In the genomic region with DNA sequence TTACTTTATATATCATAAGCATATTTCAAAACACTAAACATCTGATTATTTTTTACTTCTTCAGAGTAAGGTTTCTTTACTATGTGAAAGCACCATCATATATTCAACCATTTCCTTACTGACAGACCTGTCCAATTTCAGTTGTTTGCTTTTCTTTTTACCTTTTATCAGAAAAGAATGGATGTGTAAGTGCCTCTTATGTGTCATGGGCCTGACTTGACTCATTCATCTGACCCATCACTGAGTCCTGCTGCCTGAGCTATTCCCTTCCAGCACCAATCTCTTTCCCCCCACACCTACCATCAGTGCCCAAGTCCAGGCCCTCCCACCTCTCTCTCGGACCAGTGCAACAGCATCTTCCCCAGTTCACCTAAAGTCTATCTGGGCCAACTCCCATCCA, we compare ENCODE assay signal across 24 cellular contexts. TPM values are rescaled to one million over a fixed set of nuclear protein-coding genes. Genes with fewer than 3 reads are reported as not detected.
DNase-seq lines count a peak whose midpoint lies in the region; ATAC-seq, FAIRE-seq and TF ChIP-seq lines count a peak whose summit lies in the region.
"Had no signal": no experiment of that assay in that cellular context is flagged by ENCODE, and none has a peak within 500 bp of the region (broad histone marks: within the 10 kb centered on the region; RNA-seq: fewer than 3 reads in every experiment).

No MANE protein-coding gene starts in this region.

- TF ChIP-seq CTCF in PC-3 (conservative IDR thresholded peaks at IDR 0.05; ENCODE audit: low read depth, low read length), result no peak
- TF ChIP-seq CTCF in bronchial epithelial cell (IDR thresholded peaks at IDR 0.05; ENCODE audit: insufficient read depth, low read length, severe bottlenecking), result no peak
- no peak for TF ChIP-seq CTCF in foreskin keratinocyte (conservative IDR thresholded peaks at IDR 0.05)

- DNase-seq in DMS53 (lab: John Stamatoyannopoulos, UW), result peak; percentile 28
- no peak for DNase-seq in DMS53 treated with DMSO at 0.1 percent for 48 hours (lab: John Stamatoyannopoulos, UW; ENCODE audit: unreplicated experiment)
- peak; percentile 62 for DNase-seq in PC-3
- DNase-seq in bronchial epithelial cell (ENCODE audit: low read depth), result peak; percentile 52
- no peak for DNase-seq in foreskin keratinocyte
- no peak for DNase-seq in GM23248
- no peak for DNase-seq in activated CD4-positive, alpha-beta T cell treated with anti-CD3 and anti-CD28 coated beads, Interleukin-2, amount 50 U/mL, for 4 hours
- DNase-seq in HuH-7.5 (ENCODE audit: low spot score), result no peak
- DNase-seq: AML-193; CD4-positive, alpha-beta T cell; CD8-positive, alpha-beta T cell; DMS 273 treated with DMSO at 0.1 percent for 48 hours; DMS153; DMS79; DND-41; EL; GF-D8 had no signal

- 0 out of 2 replicates have a peak, but pooled peaks cover 6% of the 10 kb centered on the region for H3K4me1 ChIP-seq in PC-3 (ENCODE audit: insufficient read depth, low read length)
- H3K4me1 ChIP-seq in foreskin keratinocyte, result no peaks in the 10 kb centered on the region
- H3K4me1 ChIP-seq in GM23248 (ENCODE audit: insufficient read depth), result peaks cover 6% of the 10 kb centered on the region; the same call in 1 of the 2 replicates
- H3K4me1 ChIP-seq: A549 had no signal

- intact Hi-C loops in PC-3 (cut with micrococcal nuclease), result no loop called here

- WGBS in GM23248 (ENCODE audit: low coverage in 1 of 2, low lambda C conversion rate in 2 of 2, missing lambda C conversion rate in 2 of 2), 2 experiments, result 88 to 100% methylated on average over 1 of the region's 1 CpG

- no peaks in the 10 kb centered on the region for H3K9me2 ChIP-seq in PC-3 (replicated peaks; ENCODE audit: low read length)
- no peaks in the 10 kb centered on the region for H3K9me2 ChIP-seq in GM23248 (ENCODE audit: insufficient read depth)

- H3K4me3 ChIP-seq in PC-3 (ENCODE audit: low read length) (no peak overlapping the region), bronchial epithelial cell (ENCODE audit: low read depth, low read length) (no peak overlapping the region), GM23248 (no peak overlapping the region)
- H3K4me3 ChIP-seq: A549; BLaER1 treated with 17β-estradiol and CSF1 and Interleukin-3, amounts not matched to agents 10 nM and 100 nM had no signal

- no peak overlapping the region for H2AFZ ChIP-seq in PC-3 (ENCODE audit: low read length)
- H2AFZ ChIP-seq in GM23248, result no peak overlapping the region

- H3K27me3 ChIP-seq in PC-3 (ENCODE audit: low read length), result no peaks in the 10 kb centered on the region
- H3K27me3 ChIP-seq in bronchial epithelial cell (ENCODE audit: control insufficient read depth, insufficient read depth, low read length), result no peaks in the 10 kb centered on the region
- H3K27me3 ChIP-seq in foreskin keratinocyte, result no peaks in the 10 kb centered on the region
- no peaks in the 10 kb centered on the region for H3K27me3 ChIP-seq in GM23248 (replicated peaks; ENCODE audit: insufficient read depth)
- H3K27me3 ChIP-seq: BLaER1 treated with 17β-estradiol and CSF1 and Interleukin-3, amounts not matched to agents 10 nM and 100 nM had no signal

- peak; percentile 44 for ATAC-seq in PC-3
- ATAC-seq in foreskin keratinocyte, result peak; percentile 33
- ATAC-seq: A549; CD8-positive, alpha-beta T cell had no signal

- POLR2A ChIA-PET in PC-3 (lab: Charles Lee; ENCODE audit: unreplicated experiment), result no interaction called here

- no TSS peak for BruUV-seq in PC-3 (replicated peaks; lab: Mats Ljungman, UMichigan)

- H3K79me2 ChIP-seq in PC-3 (ENCODE audit: low read length) (no peaks in the 10 kb centered on the region), GM23248 (ENCODE audit: insufficient read depth) (no peaks in the 10 kb centered on the region)

- H3K9me3 ChIP-seq in PC-3 (ENCODE audit: low read length), result no peaks in the 10 kb centered on the region
- H3K9me3 ChIP-seq in GM23248 (ENCODE audit: low read depth), result no peaks in the 10 kb centered on the region
- H3K9me3 ChIP-seq: A549; BLaER1 treated with 17β-estradiol and CSF1 and Interleukin-3, amounts not matched to agents 10 nM and 100 nM had no signal

- H4K20me1 ChIP-seq in PC-3 (ENCODE audit: low read length) (no peaks in the 10 kb centered on the region), GM23248 (ENCODE audit: insufficient read depth) (no peaks in the 10 kb centered on the region)
- H4K20me1 ChIP-seq: BLaER1 treated with 17β-estradiol and CSF1 and Interleukin-3, amounts not matched to agents 10 nM and 100 nM had no signal

- H3K4me2 ChIP-seq in PC-3 (ENCODE audit: low read length) (no peak overlapping the region), GM23248 (ENCODE audit: unreplicated experiment) (no peak overlapping the region)
- H3K4me2 ChIP-seq: A549; BLaER1 treated with 17β-estradiol and CSF1 and Interleukin-3, amounts not matched to agents 10 nM and 100 nM had no signal

- H3K9ac ChIP-seq in PC-3 (ENCODE audit: low read length) (no peak overlapping the region), GM23248 (no peak overlapping the region)
- H3K9ac ChIP-seq: BLaER1 treated with 17β-estradiol and CSF1 and Interleukin-3, amounts not matched to agents 10 nM and 100 nM had no signal

- in situ Hi-C loops in GM23248 (cut with MboI), result no loop called here

- H3K27ac ChIP-seq in PC-3 (ENCODE audit: low read length) (no peak overlapping the region), foreskin keratinocyte (no peak overlapping the region), GM23248 (no peak overlapping the region)
- H3K27ac ChIP-seq: 22Rv1; A549; BLaER1 treated with 17β-estradiol and CSF1 and Interleukin-3, amounts not matched to agents 10 nM and 100 nM; C4-2B had no signal

- FAIRE-seq in bronchial epithelial cell (lab: Jason Lieb, UNC), result no peak
- FAIRE-seq: A549, G401.6, GM12891, GM19239 had no signal

- H3K36me3 ChIP-seq in PC-3 (ENCODE audit: low read depth, low read length), result no peaks in the 10 kb centered on the region
- no peaks in the 10 kb centered on the region for H3K36me3 ChIP-seq in bronchial epithelial cell (ENCODE audit: control insufficient read depth, insufficient read depth, low read length)
- no peaks in the 10 kb centered on the region for H3K36me3 ChIP-seq in GM23248 (ENCODE audit: low read depth)
- H3K36me3 ChIP-seq: BLaER1 treated with 17β-estradiol and CSF1 and Interleukin-3, amounts not matched to agents 10 nM and 100 nM had no signal

- H3F3A ChIP-seq in PC-3 (ENCODE audit: low read length, unreplicated experiment) (no peaks in the 10 kb centered on the region), GM23248 (ENCODE audit: insufficient read depth) (no peaks in the 10 kb centered on the region)

- CTCF ChIA-PET in PC-3 (lab: Charles Lee), result no interaction called here

RNA-seq across cellular contexts. Expression of a gene that starts 41.7 kb away (rescaled TPM):
- total RNA-seq in PC-3 (2014; rRNA removed), result 24.5 and 26.4 TPM in 2 replicates
- 7.1 and 13.7 TPM in 2 replicates for total RNA-seq in bronchial epithelial cell
- 11.0 and 12.2 TPM in 2 replicates for total RNA-seq in foreskin keratinocyte
- polyA plus RNA-seq in foreskin keratinocyte, result 2.0 and 2.6 TPM in 2 replicates
- total RNA-seq in GM23248 (2014; rRNA removed; shearing (Covaris generic)), result 56.7 and 60.6 TPM in 2 replicates
- 76.8 and 78.8 TPM in 2 replicates for polyA plus RNA-seq in GM23248 (2016; fragmentation: Nextera tagmentation; extraction: Ambion mirVana)

Comparison
In these comparisons a context has a peak if more than half of its experiments do, and no peak if none do; other contexts are left out.
1. DNase-seq: peak in DMS53 (single experiment), PC-3 (single experiment) and bronchial epithelial cell (single experiment); none in DMS53 treated with DMSO at 0.1 percent for 48 hours (single experiment), foreskin keratinocyte (0 of 2), GM23248 (single experiment), activated CD4-positive, alpha-beta T cell treated with anti-CD3 and anti-CD28 coated beads, Interleukin-2, amount 50 U/mL, for 4 hours (0 of 2) and HuH-7.5 (single experiment).